Comparison of ENCODE assay signal across 3 cellular contexts in genomic region chr11:63923319-63923718, GRCh38.
TF ChIP-seq lines count a peak whose summit lies in the region.

No MANE protein-coding gene starts in this region.

TF ChIP-seq in IMR-90, 13 proteins besides CTCF, POLR2A, EP300 and RAD21:
- TF ChIP-seq MXI1 (IDR thresholded peaks at IDR 0.05; ENCODE audit: borderline replicate concordance, low read depth, low read length): no peak
- no peak for TF ChIP-seq FOS (IDR thresholded peaks at IDR 0.05; ENCODE audit: low read depth, low read length)
- TF ChIP-seq BHLHE40 (IDR thresholded peaks at IDR 0.05; ENCODE audit: low read depth, low read length): no peak
- TF ChIP-seq MAZ (IDR thresholded peaks at IDR 0.05; ENCODE audit: borderline replicate concordance, low read depth, low read length): no peak
- no peak for TF ChIP-seq ELK1 (IDR thresholded peaks at IDR 0.05; ENCODE audit: borderline replicate concordance, low read depth, low read length)
- TF ChIP-seq MAFK (IDR thresholded peaks at IDR 0.05; ENCODE audit: low read depth, low read length): no peak

TF ChIP-seq in H1, 55 proteins besides CTCF, POLR2A, EP300 and RAD21:
- TF ChIP-seq CHD7 (IDR thresholded peaks at IDR 0.05; ENCODE audit: insufficient replicate concordance, low read length): no peak
- no peak for TF ChIP-seq MAFK (IDR thresholded peaks at IDR 0.05; ENCODE audit: low read depth, low read length)
- no peak for TF ChIP-seq CEBPB (IDR thresholded peaks at IDR 0.05; ENCODE audit: low read depth, low read length)
- no peak for TF ChIP-seq GTF2F1 (IDR thresholded peaks at IDR 0.05; ENCODE audit: borderline replicate concordance, low read depth, low read length)
- no peak for TF ChIP-seq MAX (IDR thresholded peaks at IDR 0.05)

TF ChIP-seq in WTC11, 78 proteins besides CTCF, POLR2A, EP300 and RAD21:
- TF ChIP-seq, protein P1, sequence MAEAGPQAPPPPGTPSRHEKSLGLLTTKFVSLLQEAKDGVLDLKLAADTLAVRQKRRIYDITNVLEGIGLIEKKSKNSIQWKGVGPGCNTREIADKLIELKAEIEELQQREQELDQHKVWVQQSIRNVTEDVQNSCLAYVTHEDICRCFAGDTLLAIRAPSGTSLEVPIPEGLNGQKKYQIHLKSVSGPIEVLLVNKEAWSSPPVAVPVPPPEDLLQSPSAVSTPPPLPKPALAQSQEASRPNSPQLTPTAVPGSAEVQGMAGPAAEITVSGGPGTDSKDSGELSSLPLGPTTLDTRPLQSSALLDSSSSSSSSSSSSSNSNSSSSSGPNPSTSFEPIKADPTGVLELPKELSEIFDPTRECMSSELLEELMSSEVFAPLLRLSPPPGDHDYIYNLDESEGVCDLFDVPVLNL (CRISPR knock-in tag; IDR thresholded peaks at IDR 0.05; ENCODE audit: borderline replicate concordance, low read depth): no peak
- TF ChIP-seq SP1 (CRISPR knock-in tag; conservative IDR thresholded peaks at IDR 0.05): no peak
- TF ChIP-seq, protein P2, sequence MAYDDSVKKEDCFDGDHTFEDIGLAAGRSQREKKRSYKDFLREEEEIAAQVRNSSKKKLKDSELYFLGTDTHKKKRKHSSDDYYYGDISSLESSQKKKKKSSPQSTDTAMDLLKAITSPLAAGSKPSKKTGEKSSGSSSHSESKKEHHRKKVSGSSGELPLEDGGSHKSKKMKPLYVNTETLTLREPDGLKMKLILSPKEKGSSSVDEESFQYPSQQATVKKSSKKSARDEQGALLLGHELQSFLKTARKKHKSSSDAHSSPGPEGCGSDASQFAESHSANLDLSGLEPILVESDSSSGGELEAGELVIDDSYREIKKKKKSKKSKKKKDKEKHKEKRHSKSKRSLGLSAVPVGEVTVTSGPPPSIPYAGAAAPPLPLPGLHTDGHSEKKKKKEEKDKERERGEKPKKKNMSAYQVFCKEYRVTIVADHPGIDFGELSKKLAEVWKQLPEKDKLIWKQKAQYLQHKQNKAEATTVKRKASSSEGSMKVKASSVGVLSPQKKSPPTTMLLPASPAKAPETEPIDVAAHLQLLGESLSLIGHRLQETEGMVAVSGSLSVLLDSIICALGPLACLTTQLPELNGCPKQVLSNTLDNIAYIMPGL (CRISPR knock-in tag; IDR thresholded peaks at IDR 0.05): no peak
- TF ChIP-seq, protein P3, sequence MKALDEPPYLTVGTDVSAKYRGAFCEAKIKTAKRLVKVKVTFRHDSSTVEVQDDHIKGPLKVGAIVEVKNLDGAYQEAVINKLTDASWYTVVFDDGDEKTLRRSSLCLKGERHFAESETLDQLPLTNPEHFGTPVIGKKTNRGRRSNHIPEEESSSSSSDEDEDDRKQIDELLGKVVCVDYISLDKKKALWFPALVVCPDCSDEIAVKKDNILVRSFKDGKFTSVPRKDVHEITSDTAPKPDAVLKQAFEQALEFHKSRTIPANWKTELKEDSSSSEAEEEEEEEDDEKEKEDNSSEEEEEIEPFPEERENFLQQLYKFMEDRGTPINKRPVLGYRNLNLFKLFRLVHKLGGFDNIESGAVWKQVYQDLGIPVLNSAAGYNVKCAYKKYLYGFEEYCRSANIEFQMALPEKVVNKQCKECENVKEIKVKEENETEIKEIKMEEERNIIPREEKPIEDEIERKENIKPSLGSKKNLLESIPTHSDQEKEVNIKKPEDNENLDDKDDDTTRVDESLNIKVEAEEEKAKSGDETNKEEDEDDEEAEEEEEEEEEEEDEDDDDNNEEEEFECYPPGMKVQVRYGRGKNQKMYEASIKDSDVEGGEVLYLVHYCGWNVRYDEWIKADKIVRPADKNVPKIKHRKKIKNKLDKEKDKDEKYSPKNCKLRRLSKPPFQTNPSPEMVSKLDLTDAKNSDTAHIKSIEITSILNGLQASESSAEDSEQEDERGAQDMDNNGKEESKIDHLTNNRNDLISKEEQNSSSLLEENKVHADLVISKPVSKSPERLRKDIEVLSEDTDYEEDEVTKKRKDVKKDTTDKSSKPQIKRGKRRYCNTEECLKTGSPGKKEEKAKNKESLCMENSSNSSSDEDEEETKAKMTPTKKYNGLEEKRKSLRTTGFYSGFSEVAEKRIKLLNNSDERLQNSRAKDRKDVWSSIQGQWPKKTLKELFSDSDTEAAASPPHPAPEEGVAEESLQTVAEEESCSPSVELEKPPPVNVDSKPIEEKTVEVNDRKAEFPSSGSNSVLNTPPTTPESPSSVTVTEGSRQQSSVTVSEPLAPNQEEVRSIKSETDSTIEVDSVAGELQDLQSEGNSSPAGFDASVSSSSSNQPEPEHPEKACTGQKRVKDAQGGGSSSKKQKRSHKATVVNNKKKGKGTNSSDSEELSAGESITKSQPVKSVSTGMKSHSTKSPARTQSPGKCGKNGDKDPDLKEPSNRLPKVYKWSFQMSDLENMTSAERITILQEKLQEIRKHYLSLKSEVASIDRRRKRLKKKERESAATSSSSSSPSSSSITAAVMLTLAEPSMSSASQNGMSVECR (CRISPR knock-in tag; IDR thresholded peaks at IDR 0.05; ENCODE audit: borderline replicate concordance): no peak
- TF ChIP-seq NR1H2 (CRISPR knock-in tag; IDR thresholded peaks at IDR 0.05): no peak
- TF ChIP-seq, protein P4, sequence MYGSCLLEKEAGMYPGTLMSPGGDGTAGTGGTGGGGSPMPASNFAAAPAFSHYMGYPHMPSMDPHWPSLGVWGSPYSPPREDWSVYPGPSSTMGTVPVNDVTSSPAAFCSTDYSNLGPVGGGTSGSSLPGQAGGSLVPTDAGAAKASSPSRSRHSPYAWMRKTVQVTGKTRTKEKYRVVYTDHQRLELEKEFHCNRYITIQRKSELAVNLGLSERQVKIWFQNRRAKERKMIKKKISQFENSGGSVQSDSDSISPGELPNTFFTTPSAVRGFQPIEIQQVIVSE (CRISPR knock-in tag; IDR thresholded peaks at IDR 0.05; ENCODE audit: borderline replicate concordance): no peak
- TF ChIP-seq FOXP4 (CRISPR knock-in tag; IDR thresholded peaks at IDR 0.05): no peak
- no peak for TF ChIP-seq IRF1 (CRISPR knock-in tag; IDR thresholded peaks at IDR 0.05)
- no peak for TF ChIP-seq ZNF416 (CRISPR knock-in tag; IDR thresholded peaks at IDR 0.05)
- TF ChIP-seq, protein P5, sequence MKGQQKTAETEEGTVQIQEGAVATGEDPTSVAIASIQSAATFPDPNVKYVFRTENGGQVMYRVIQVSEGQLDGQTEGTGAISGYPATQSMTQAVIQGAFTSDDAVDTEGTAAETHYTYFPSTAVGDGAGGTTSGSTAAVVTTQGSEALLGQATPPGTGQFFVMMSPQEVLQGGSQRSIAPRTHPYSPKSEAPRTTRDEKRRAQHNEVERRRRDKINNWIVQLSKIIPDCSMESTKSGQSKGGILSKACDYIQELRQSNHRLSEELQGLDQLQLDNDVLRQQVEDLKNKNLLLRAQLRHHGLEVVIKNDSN (CRISPR knock-in tag; IDR thresholded peaks at IDR 0.05): no peak
- TF ChIP-seq ELF4 (CRISPR knock-in tag; IDR thresholded peaks at IDR 0.05; ENCODE audit: low read depth): no peak
- TF ChIP-seq JAZF1 (CRISPR knock-in tag; IDR thresholded peaks at IDR 0.05): no peak
- no peak for TF ChIP-seq ZNF138 (CRISPR knock-in tag; conservative IDR thresholded peaks at IDR 0.05)
- no peak for TF ChIP-seq ZNF512 (CRISPR knock-in tag; IDR thresholded peaks at IDR 0.05; ENCODE audit: borderline replicate concordance)
- no peak for TF ChIP-seq CREM (CRISPR knock-in tag; IDR thresholded peaks at IDR 0.05)
- TF ChIP-seq ZNF423 (CRISPR knock-in tag; IDR thresholded peaks at IDR 0.05): no peak
- TF ChIP-seq HMGA2 (CRISPR knock-in tag; IDR thresholded peaks at IDR 0.05): no peak
- TF ChIP-seq E2F1 (CRISPR knock-in tag; IDR thresholded peaks at IDR 0.05): no peak
- TF ChIP-seq ATF2 (CRISPR knock-in tag; IDR thresholded peaks at IDR 0.05; ENCODE audit: borderline replicate concordance, low read depth): no peak
- no peak for TF ChIP-seq MXD4 (CRISPR knock-in tag; IDR thresholded peaks at IDR 0.05; ENCODE audit: borderline replicate concordance)
